ENCODE assay signal across 8 cellular contexts in the genomic region with DNA sequence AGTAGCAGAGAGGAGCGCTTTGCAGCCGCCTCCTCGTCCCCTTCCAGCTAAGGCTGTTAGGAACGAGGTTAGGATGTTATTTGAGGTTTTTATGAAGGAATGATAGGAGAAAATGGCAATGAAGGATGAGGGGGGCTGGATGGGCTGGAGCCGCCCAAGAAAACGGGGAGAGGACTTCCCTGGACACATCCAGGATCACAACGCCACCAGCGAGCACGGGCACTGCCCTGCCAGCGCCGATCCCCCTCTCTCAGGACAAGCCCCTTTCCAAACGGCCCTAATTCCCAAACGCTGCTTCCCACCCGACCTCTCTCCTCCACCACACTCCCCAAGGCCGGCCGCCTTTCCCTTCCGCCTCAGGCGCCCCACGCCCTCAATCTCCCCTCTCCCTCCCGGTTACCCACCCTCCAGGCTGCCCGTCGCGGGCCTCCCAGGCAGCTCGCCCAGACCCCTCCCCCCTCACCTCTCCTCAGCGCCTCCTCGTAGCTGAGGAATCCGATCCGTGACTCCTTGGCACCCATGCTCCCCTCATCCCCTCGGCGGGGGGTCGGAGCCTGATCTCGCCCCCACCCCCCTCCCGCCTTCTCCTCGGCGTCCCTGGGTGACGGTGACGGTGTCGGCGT. TPM values are rescaled to one million over a fixed set of nuclear protein-coding genes. Genes with fewer than 3 reads are reported as not detected.
DNase-seq lines count a peak whose midpoint lies in the region; ATAC-seq and TF ChIP-seq lines count a peak whose summit lies in the region.

No MANE protein-coding gene starts in this region.

- no peaks in the 10 kb centered on the region for H3K9me3 Mint-ChIP-seq in CD4-positive, alpha-beta T cell
- no peaks in the 10 kb centered on the region for H3K9me3 Mint-ChIP-seq in activated T-helper 17 cell treated with anti-CD3 and anti-CD28 coated beads, Interleukin-2, amount 50 U/mL, for 72 hours

- peak overlapping the region; percentile 91 for H3K27ac Mint-ChIP-seq in CD4-positive, alpha-beta T cell
- peak overlapping the region; percentile 96 for H3K27ac Mint-ChIP-seq in activated T-helper 17 cell treated with anti-CD3 and anti-CD28 coated beads, Interleukin-2, amount 50 U/mL, for 72 hours

- no peak for TF ChIP-seq CTCF in CD4-positive, alpha-beta T cell (IDR thresholded peaks at IDR 0.05)
- no peak for TF ChIP-seq CTCF in hepatocyte (IDR thresholded peaks at IDR 0.05; ENCODE audit: poor library complexity)
- TF ChIP-seq CTCF in GM10248 (IDR thresholded peaks at IDR 0.05; ENCODE audit: control extremely low read depth, extremely low read depth, low read depth, missing control alignments), result no peak

- peaks cover 35% of the 10 kb centered on the region for H4K20me1 ChIP-seq in hepatocyte (ENCODE audit: insufficient read depth, poor library complexity, severe bottlenecking)

- peaks cover 50% of the 10 kb centered on the region for H3K4me1 Mint-ChIP-seq in CD4-positive, alpha-beta T cell (ENCODE audit: low read depth)
- peaks cover 25% of the 10 kb centered on the region for H3K4me1 Mint-ChIP-seq in activated T-helper 17 cell treated with anti-CD3 and anti-CD28 coated beads, Interleukin-2, amount 50 U/mL, for 72 hours

- H3K36me3 Mint-ChIP-seq in CD4-positive, alpha-beta T cell (ENCODE audit: low read depth), result peaks cover 23% of the 10 kb centered on the region
- no peaks in the 10 kb centered on the region for H3K36me3 Mint-ChIP-seq in activated T-helper 17 cell treated with anti-CD3 and anti-CD28 coated beads, Interleukin-2, amount 50 U/mL, for 72 hours (ENCODE audit: low read depth)

- intact Hi-C loops in CD4-positive, alpha-beta T cell (cut with DNase I, micrococcal nuclease), result loop anchor here (2.0 to 10.0 kb wide), 7 partner anchors 137 to 1877 kb away; partner anchors contain the start of genes PPM1D (in 2 of the 2), BCAS3 (in 1 of the 2), DHX40 (in 1 of the 2) and MTMR4 (in 1 of the 2)

- peaks cover 48% of the 10 kb centered on the region for H3K79me2 ChIP-seq in hepatocyte

- H3K27me3 Mint-ChIP-seq in CD4-positive, alpha-beta T cell, result no peaks in the 10 kb centered on the region
- no peaks in the 10 kb centered on the region for H3K27me3 Mint-ChIP-seq in activated T-helper 17 cell treated with anti-CD3 and anti-CD28 coated beads, Interleukin-2, amount 50 U/mL, for 72 hours

- no peaks in the 10 kb centered on the region for H3K9me3 ChIP-seq in CD4-positive, alpha-beta T cell (ENCODE audit: control insufficient read depth, low read length)
- H3K9me3 ChIP-seq in hepatocyte (ENCODE audit: low read depth), result no peaks in the 10 kb centered on the region

- no peaks in the 10 kb centered on the region for H3K36me3 ChIP-seq in hepatocyte (replicated peaks; ENCODE audit: insufficient read depth, low read depth)

- CTCF ChIA-PET in CD4-positive, alpha-beta T cell (lab: Charles Lee), result interaction anchor here (0.7 to 1.8 kb wide), 4 partner anchors 11 to 167 kb away, joined by 3 to 7 read pairs (median 4); no protein-coding TSS in a partner anchor
- CTCF ChIA-PET in GM10248 (lab: Yijun Ruan, JAX), result interaction anchor here (0.6 to 1.7 kb wide), 4 partner anchors 12 to 209 kb away, joined by 3 to 5 read pairs (median 3); no protein-coding TSS in a partner anchor

- WGBS in hepatocyte (ENCODE audit: low lambda C conversion rate, missing lambda C conversion rate), result under 1% methylated on average over 15 of the region's 39 CpGs

- H3K4me3 Mint-ChIP-seq in CD4-positive, alpha-beta T cell, result peak overlapping the region; percentile 98
- peak overlapping the region; percentile 84 for H3K4me3 Mint-ChIP-seq in activated T-helper 17 cell treated with anti-CD3 and anti-CD28 coated beads, Interleukin-2, amount 50 U/mL, for 72 hours

- peak overlapping the region; percentile 88 for H3K27ac ChIP-seq in CD4-positive, alpha-beta T cell (ENCODE audit: low read depth, low read length)
- peak overlapping the region; percentile 94 for H3K27ac ChIP-seq in hepatocyte

- H3K27me3 ChIP-seq in CD4-positive, alpha-beta T cell (ENCODE audit: control insufficient read depth, insufficient read depth, low read length), result no peaks in the 10 kb centered on the region
- H3K27me3 ChIP-seq in hepatocyte, result no peaks in the 10 kb centered on the region

- H3K4me3 ChIP-seq in hepatocyte (peak overlapping the region; percentile 58), skeletal muscle cell (ENCODE audit: low read depth, low read length) (peak overlapping the region; percentile 96)

- POLR2A ChIA-PET in CD4-positive, alpha-beta T cell (lab: Charles Lee), result interaction anchor here (0.6 to 2.3 kb wide), 18 partner anchors 8 to 1472 kb away, joined by 3 to 15 read pairs (median 4); partner anchors contain the start of genes APPBP2, BCAS3, BRIP1 and PPM1D
- POLR2A ChIA-PET in GM10248 (lab: Yijun Ruan, JAX), result interaction anchor here (0.6 to 0.8 kb wide), 2 partner anchors 208 to 1304 kb away, joined by 5 to 7 read pairs; partner anchors contain the start of gene PPM1D

- no peaks in the 10 kb centered on the region for H3K9me2 ChIP-seq in hepatocyte (replicated peaks; ENCODE audit: insufficient read depth)

- H2AFZ ChIP-seq in hepatocyte, result peak overlapping the region; percentile 62

- peak; percentile 37 for ATAC-seq in CD4-positive, alpha-beta T cell (ENCODE audit: poor library complexity)
- ATAC-seq in GM19438 (IDR thresholded peaks at IDR 0.05; ENCODE audit: low read depth, unreplicated experiment) (peak; percentile 27), HG03460 (IDR thresholded peaks at IDR 0.05; ENCODE audit: unreplicated experiment) (peak; percentile 22)
- peak; percentile 47 for ATAC-seq in activated T-helper 17 cell treated with anti-CD3 and anti-CD28 coated beads, Interleukin-2, amount 50 U/mL, for 72 hours (replicated peaks)

- DNase-seq in CD4-positive, alpha-beta T cell, result no peak
- DNase-seq in hepatocyte (ENCODE audit: low spot score) (peak; percentile 90), skeletal muscle cell (ENCODE audit: low read depth) (no peak), GM10248 (ENCODE audit: extremely low spot score) (no peak), HT-29 (ENCODE audit: low spot score) (no peak)

- H3K4me1 ChIP-seq in hepatocyte (ENCODE audit: insufficient read depth), result peaks cover 29% of the 10 kb centered on the region

- H3K4me2 ChIP-seq in hepatocyte, result peak overlapping the region; percentile 84

RNA-seq across cellular contexts. Expression of gene USP32, which starts 0.4 kb away (rescaled TPM):
- 10 to 100 TPM; 23.9 to 24.7 TPM for total RNA-seq in CD4-positive, alpha-beta T cell
- total RNA-seq in activated T-helper 17 cell treated with anti-CD3 and anti-CD28 coated beads, Interleukin-2, amount 50 U/mL, for 72 hours, result 10 to 100 TPM; 32.7 to 42.2 TPM
- total RNA-seq in hepatocyte, result 37.0 and 46.9 TPM in 2 replicates
- 15.3 and 29.6 TPM in 2 replicates for polyA plus RNA-seq in hepatocyte
- total RNA-seq in HT-29 (2014; rRNA removed; shearing (Covaris generic)), result 19.9 and 24.6 TPM in 2 replicates

RNA-seq across cellular contexts. Expression of gene CHCT1, which starts 30.8 kb away (rescaled TPM):
- total RNA-seq in CD4-positive, alpha-beta T cell, result not detected
- total RNA-seq in activated T-helper 17 cell treated with anti-CD3 and anti-CD28 coated beads, Interleukin-2, amount 50 U/mL, for 72 hours, result not detected
- total RNA-seq in hepatocyte, result not detected in 2 replicates
- not detected in 2 replicates for polyA plus RNA-seq in hepatocyte
- not detected in 2 replicates for total RNA-seq in HT-29 (2014; rRNA removed; shearing (Covaris generic))
